1 cellular context compared by ENCODE assay signal in genomic region chr17:50533720-50534148, GRCh38.
TF ChIP-seq lines count a peak whose summit lies in the region.

No MANE protein-coding gene starts in this region.

TF ChIP-seq in IMR-90, 13 proteins besides CTCF, POLR2A, EP300 and RAD21 (continued from another document):
- TF ChIP-seq ELK1 (IDR thresholded peaks at IDR 0.05; ENCODE audit: borderline replicate concordance, low read depth, low read length) (no peak), MAFK (IDR thresholded peaks at IDR 0.05; ENCODE audit: low read depth, low read length) (no peak), MAZ (IDR thresholded peaks at IDR 0.05; ENCODE audit: borderline replicate concordance, low read depth, low read length) (no peak)
